In the genomic region with DNA sequence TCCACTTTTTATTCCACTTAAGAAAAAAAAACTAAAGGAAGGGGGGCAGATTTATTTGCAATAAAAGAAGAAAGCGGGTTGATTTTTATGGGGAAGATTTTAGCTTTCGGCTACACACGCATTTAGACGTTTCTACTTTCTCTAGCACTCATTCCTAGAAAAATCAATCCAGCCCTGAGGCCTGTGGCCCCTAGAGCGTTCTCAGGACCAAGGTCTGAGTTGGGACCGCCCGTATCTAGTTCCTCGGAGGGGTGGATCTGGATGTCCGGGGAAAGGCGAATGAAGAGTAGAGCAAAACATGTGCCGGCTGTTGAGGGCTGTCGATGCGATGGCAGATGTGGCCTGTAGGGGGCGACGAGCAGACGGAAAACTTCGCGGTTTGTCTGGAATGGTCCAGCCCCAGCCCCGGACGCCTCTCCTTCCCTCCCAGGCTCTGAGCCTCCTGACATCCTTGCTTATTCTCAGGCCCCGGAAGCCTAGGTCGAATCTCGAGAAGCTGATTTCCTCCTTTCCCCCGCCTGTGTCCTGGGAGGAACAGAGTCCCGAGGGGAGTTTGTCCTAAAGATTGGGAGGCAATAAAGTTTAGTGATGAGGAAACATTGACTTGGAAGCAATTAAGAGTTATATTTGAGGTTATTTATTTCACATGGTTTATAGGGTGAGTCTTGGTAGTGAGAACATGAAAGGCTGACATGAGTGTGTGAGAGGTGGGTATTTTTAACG, we compare ENCODE assay signal across 8 cellular contexts. TPM values are rescaled to one million over a fixed set of nuclear protein-coding genes. Genes with fewer than 3 reads are reported as not detected.
A peak's percentile ranks its signal among the peaks of the same experiment; 100 is the strongest.
DNase-seq lines count a peak whose midpoint lies in the region; ATAC-seq and TF ChIP-seq lines count a peak whose summit lies in the region.

No MANE protein-coding gene starts in this region.

- H3K4me3 ChIP-seq in fibroblast of the aortic adventitia (ENCODE audit: low read depth, low read length): no peak overlapping the region
- no peak overlapping the region for H3K4me3 ChIP-seq in neuronal stem cell (ENCODE audit: low read length in 2 of 2)

- no peak overlapping the region for H4K8ac ChIP-seq in neuronal stem cell (ENCODE audit: low read depth, low read length)

- no peaks in the 10 kb centered on the region for H3K36me3 ChIP-seq in neuronal stem cell (replicated peaks in 1 of 2; ENCODE audit: control insufficient read depth in 2 of 2, insufficient read depth in 2 of 2, low read length in 2 of 2)

- no peak overlapping the region for H2AK5ac ChIP-seq in neuronal stem cell (ENCODE audit: low read depth, low read length)

- no peak overlapping the region for H2BK5ac ChIP-seq in neuronal stem cell (ENCODE audit: low read length)

- TF ChIP-seq CTCF in activated B cell treated with CpG ODN at 0.5 μM for 24 hours (IDR thresholded peaks at IDR 0.05) (no peak), fibroblast of the aortic adventitia (IDR thresholded peaks at IDR 0.05; ENCODE audit: insufficient read depth, low read length) (peak; percentile 80)

- H3K23ac ChIP-seq in neuronal stem cell (ENCODE audit: low read depth, low read length, poor library complexity): no peak overlapping the region

- peaks cover 2% of the 10 kb centered on the region for H3K9me3 Mint-ChIP-seq in activated B cell treated with CpG ODN at 0.5 μM for 24 hours

- no peak overlapping the region for H3K4me2 ChIP-seq in neuronal stem cell (ENCODE audit: insufficient read depth, low read length, poor library complexity, severe bottlenecking)

- peaks cover 0 to 2% of the 10 kb centered on the region in 2 donors for H3K9me3 ChIP-seq in neuronal stem cell (replicated peaks in 1 of 2; ENCODE audit: control insufficient read depth in 2 of 2, insufficient read depth in 1 of 2, low read depth in 1 of 2, low read length in 2 of 2)

- H3K27ac Mint-ChIP-seq in activated B cell treated with CpG ODN at 0.5 μM for 24 hours: peak overlapping the region; percentile 59

- H3K4ac ChIP-seq in neuronal stem cell (ENCODE audit: low read length): no peak overlapping the region

- H2AFZ ChIP-seq in neuronal stem cell (ENCODE audit: low read length): peak overlapping the region; percentile 49

- H2BK15ac ChIP-seq in neuronal stem cell (ENCODE audit: low read length): no peak overlapping the region

- H3K14ac ChIP-seq in neuronal stem cell (ENCODE audit: low read length): no peak overlapping the region

- ATAC-seq in GM21717 (IDR thresholded peaks at IDR 0.05; ENCODE audit: unreplicated experiment) (peak; percentile 79), activated B cell treated with CpG ODN at 0.5 μM for 24 hours (ENCODE audit: low read depth) (no peak), GM21825 (IDR thresholded peaks at IDR 0.05; ENCODE audit: unreplicated experiment) (no peak)

- no peak overlapping the region for H3K9ac ChIP-seq in neuronal stem cell (ENCODE audit: low read depth, low read length, poor library complexity)

- CTCF ChIA-PET in activated B cell treated with CpG ODN at 0.5 μM for 24 hours (lab: Charles Lee): interaction anchor here (1.2 to 1.8 kb wide), 2 partner anchors 8 to 113 kb away, joined by 3 to 5 read pairs; no protein-coding TSS in a partner anchor

- peaks cover 20% of the 10 kb centered on the region for H3K4me1 Mint-ChIP-seq in activated B cell treated with CpG ODN at 0.5 μM for 24 hours

- H3K4me1 ChIP-seq in neuronal stem cell (ENCODE audit: control insufficient read depth in 2 of 2, insufficient read depth in 1 of 2, low read depth in 1 of 2, low read length in 2 of 2): peaks cover 0 to 7% of the 10 kb centered on the region in 2 donors

- no peak overlapping the region for H3K18ac ChIP-seq in neuronal stem cell (ENCODE audit: low read length)

- H4K91ac ChIP-seq in neuronal stem cell (ENCODE audit: low read depth, low read length, poor library complexity): no peak overlapping the region

- POLR2A ChIA-PET in activated B cell treated with CpG ODN at 0.5 μM for 24 hours (lab: Charles Lee): no interaction called here

- H3K79me1 ChIP-seq in neuronal stem cell (ENCODE audit: low read depth, low read length): no peaks in the 10 kb centered on the region

- no peaks in the 10 kb centered on the region for H3K36me3 Mint-ChIP-seq in activated B cell treated with CpG ODN at 0.5 μM for 24 hours (ENCODE audit: low read depth)

- peaks cover 54% of the 10 kb centered on the region for H3K27me3 Mint-ChIP-seq in activated B cell treated with CpG ODN at 0.5 μM for 24 hours

- peaks cover 52 to 100% (median 82%) of the 10 kb centered on the region in 3 experiments for H3K27me3 ChIP-seq in neuronal stem cell (ENCODE audit: control insufficient read depth in 3 of 3, insufficient read depth in 3 of 3, low read depth in 1 of 3, low read length in 3 of 3)

- no peak overlapping the region for H3K27ac ChIP-seq in neuronal stem cell (replicated peaks; ENCODE audit: low read length)

- no peak overlapping the region for H2BK120ac ChIP-seq in neuronal stem cell (ENCODE audit: low read depth, low read length)

- H3K4me3 Mint-ChIP-seq in activated B cell treated with CpG ODN at 0.5 μM for 24 hours: no peak overlapping the region

- WGBS in neuronal stem cell (ENCODE audit: extremely low coverage in 2 of 2, insufficient read length in 2 of 2, insufficient replicate concordance in 1 of 2), 2 donors: no CpG with 5 or more reads among the region's 26 CpGs

- intact Hi-C loops in activated B cell treated with CpG ODN at 0.5 μM for 24 hours (cut with micrococcal nuclease): loop anchor here (5.0 kb wide), 1 partner anchor 265 kb away; the partner anchor contains the start of gene PGM1

- H2BK12ac ChIP-seq in neuronal stem cell (ENCODE audit: low read length): no peak overlapping the region

- peak; percentile 39 to 49 for DNase-seq in NCI-H2081 (lab: John Stamatoyannopoulos, UW)
- DNase-seq in NCI-H2081 treated with DMSO at 0.1 percent for 48 hours (lab: John Stamatoyannopoulos, UW): no peak
- peak; percentile 23 for DNase-seq in NCI-H1105 (lab: John Stamatoyannopoulos, UW)
- peak; percentile 19 for DNase-seq in activated B cell treated with CpG ODN at 0.5 μM for 24 hours
- peak; percentile 62 for DNase-seq in fibroblast of the aortic adventitia (ENCODE audit: low read depth)
- DNase-seq in neuronal stem cell (ENCODE audit: low spot score): peak; percentile 82

RNA-seq across cellular contexts. Expression of gene FOXD3, which starts 5.2 kb away (rescaled TPM):
- not detected in 2 replicates for total RNA-seq in activated B cell treated with CpG ODN at 0.5 μM for 24 hours
- total RNA-seq in fibroblast of the aortic adventitia (ENCODE audit: low replicate concordance): not detected in 2 replicates
- not detected for polyA plus RNA-seq in neuronal stem cell (2013, experiment 1 of 2)
- polyA plus RNA-seq in neuronal stem cell (2013, experiment 2 of 2): not detected

RNA-seq across cellular contexts. Expression of gene ALG6, which starts 39.8 kb away (rescaled TPM):
- total RNA-seq in activated B cell treated with CpG ODN at 0.5 μM for 24 hours: 20.0 and 21.5 TPM in 2 replicates
- total RNA-seq in fibroblast of the aortic adventitia (ENCODE audit: low replicate concordance): 3.8 and 15.5 TPM in 2 replicates
- polyA plus RNA-seq in neuronal stem cell (2013, experiment 1 of 2): 10.4 TPM
- polyA plus RNA-seq in neuronal stem cell (2013, experiment 2 of 2): 10.5 TPM
